In the genomic region with DNA sequence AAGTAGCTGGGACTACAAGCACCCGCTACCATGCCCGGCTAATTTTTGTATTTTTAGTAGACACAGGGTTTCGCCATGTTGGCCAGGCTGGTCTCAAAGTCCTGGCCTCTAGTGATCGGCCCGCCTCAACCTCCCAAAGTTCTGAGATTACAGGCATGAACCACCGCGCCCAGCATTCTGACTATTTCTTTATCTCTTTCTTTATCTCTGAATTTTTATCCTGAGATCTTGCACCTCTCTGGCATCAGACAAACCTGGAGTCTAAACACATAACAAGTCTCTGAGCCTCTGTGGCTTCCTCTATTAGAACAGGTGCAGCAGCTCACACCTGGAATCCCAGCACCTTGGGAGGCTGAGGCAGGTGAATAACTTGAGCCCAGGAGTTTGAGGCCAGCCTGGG, we compare ENCODE assay signal across 13 cellular contexts. TPM values are rescaled to one million over a fixed set of nuclear protein-coding genes. Genes with fewer than 3 reads are reported as not detected.
DNase-seq lines count a peak whose midpoint lies in the region; ATAC-seq, FAIRE-seq and TF ChIP-seq lines count a peak whose summit lies in the region.
"Had no signal": no experiment of that assay in that cellular context is flagged by ENCODE, and none has a peak within 500 bp of the region (broad histone marks: within the 10 kb centered on the region; RNA-seq: fewer than 3 reads in every experiment).

No MANE protein-coding gene starts in this region.

- CTCF ChIA-PET in HepG2 (lab: Yijun Ruan, JAX; ENCODE audit: low intra/inter-chr PET ratio, low total read pairs) = no interaction called here

- no peaks in the 10 kb centered on the region for H3K27me3 Mint-ChIP-seq in activated T-helper 1 cell treated with anti-CD3 and anti-CD28 coated beads, Interleukin-12 subunit alpha, Interleukin-12 subunit beta, Interleukin-2, Interleukin-4 antibody, amounts not matched to agents 30 ng/mL and 10 ng/mL and 1 ng/mL, durations not matched to agents 14 hours and 24 hours and 36 hours (ENCODE audit: insufficient read depth)

- POLR2A ChIA-PET in HepG2 (lab: Yijun Ruan, JAX) = no interaction called here

- TF ChIP-seq CTCF in right lobe of liver (IDR thresholded peaks at IDR 0.05) = no peak
- no peak for TF ChIP-seq CTCF in HepG2 (CRISPR knock-in tag; IDR thresholded peaks at IDR 0.05)
- TF ChIP-seq CTCF in colonic mucosa (IDR thresholded peaks at IDR 0.05) = no peak

- no peak overlapping the region for H3K14ac ChIP-seq in trophoblast cell (ENCODE audit: low read length)

- H3K4me1 ChIP-seq in right lobe of liver (no peaks in the 10 kb centered on the region), HepG2 (ENCODE audit: insufficient read depth, low read length) (peaks cover 12% of the 10 kb centered on the region), trophoblast cell (ENCODE audit: control insufficient read depth in 1 of 2, insufficient read depth in 2 of 2, low read length in 2 of 2) (peaks cover 22 to 26% of the 10 kb centered on the region in 2 experiments), colonic mucosa (no peaks in the 10 kb centered on the region)
- H3K4me1 ChIP-seq: HAP-1 had no signal

- no peak overlapping the region for H3K4ac ChIP-seq in trophoblast cell (ENCODE audit: low read depth, low read length)

- H4K91ac ChIP-seq in trophoblast cell (ENCODE audit: low read depth, low read length) = peak overlapping the region; percentile 99

- intact Hi-C loops in right lobe of liver (cut with DNase I) (loop anchor here in 1 of 2 donors (10.0 kb wide), 1 partner anchor 158 kb away; a partner anchor contains a TSS), HepG2 (cut with micrococcal nuclease; ENCODE audit: unreplicated experiment) (no loop called here), colonic mucosa (cut with DNase I) (no loop called here)
- intact Hi-C loops in activated T-helper 1 cell treated with anti-CD3 and anti-CD28 coated beads, Interleukin-12 subunit alpha, Interleukin-12 subunit beta, Interleukin-2, Interleukin-4 antibody, amounts not matched to agents 30 ng/mL and 10 ng/mL and 1 ng/mL, durations not matched to agents 14 hours and 24 hours and 36 hours (cut with micrococcal nuclease) = no loop called here

- no peaks in the 10 kb centered on the region for H4K20me1 ChIP-seq in HepG2 (ENCODE audit: insufficient read depth, low read length)

- H3K4me3 ChIP-seq in right lobe of liver = no peak overlapping the region
- no peak overlapping the region for H3K4me3 ChIP-seq in HepG2 (replicated peaks in 1 of 3; ENCODE audit: insufficient read depth in 1 of 3, low read depth in 2 of 3, low read length in 3 of 3)
- no peak overlapping the region for H3K4me3 ChIP-seq in trophoblast cell (ENCODE audit: low read depth, low read length)
- H3K4me3 ChIP-seq in colonic mucosa = no peak overlapping the region
- H3K4me3 ChIP-seq: HAP-1 had no signal

- TF ChIP-seq EP300 in HepG2 (IDR thresholded peaks at IDR 0.05; ENCODE audit: low read depth in 2 of 2, low read length in 2 of 2) (no peak), HepG2 (CRISPR knock-in tag; IDR thresholded peaks at IDR 0.05; ENCODE audit: borderline replicate concordance) (no peak)

- H3K36me3 ChIP-seq in right lobe of liver = no peaks in the 10 kb centered on the region
- H3K36me3 ChIP-seq in HepG2 (replicated peaks in 1 of 2; ENCODE audit: control insufficient read depth in 1 of 2, insufficient read depth in 2 of 2, low read length in 2 of 2) = no peaks in the 10 kb centered on the region
- H3K36me3 ChIP-seq in trophoblast cell (ENCODE audit: control insufficient read depth in 1 of 2, insufficient read depth in 2 of 2, low read length in 2 of 2) = no peaks in the 10 kb centered on the region
- H3K36me3 ChIP-seq in colonic mucosa = no peaks in the 10 kb centered on the region
- H3K36me3 ChIP-seq: HAP-1 had no signal

- H3K27ac ChIP-seq in right lobe of liver = no peak overlapping the region
- H3K27ac ChIP-seq in HepG2 (ENCODE audit: extremely low read length, insufficient read depth, low read length) = no peak overlapping the region
- H3K27ac ChIP-seq in trophoblast cell (ENCODE audit: low read depth, low read length) = peak overlapping the region; percentile 98
- H3K27ac ChIP-seq in colonic mucosa = no peak overlapping the region
- H3K27ac ChIP-seq: C4-2B had no signal

- H3K9me3 Mint-ChIP-seq in activated T-helper 1 cell treated with anti-CD3 and anti-CD28 coated beads, Interleukin-12 subunit alpha, Interleukin-12 subunit beta, Interleukin-2, Interleukin-4 antibody, amounts not matched to agents 30 ng/mL and 10 ng/mL and 1 ng/mL, durations not matched to agents 14 hours and 24 hours and 36 hours = no peaks in the 10 kb centered on the region

- H2AK5ac ChIP-seq in trophoblast cell (ENCODE audit: low read length) = no peak overlapping the region

- H3K18ac ChIP-seq in trophoblast cell (ENCODE audit: low read length) = no peak overlapping the region

- H3K4me2 ChIP-seq in HepG2 (ENCODE audit: low read depth, low read length) (no peak overlapping the region), trophoblast cell (ENCODE audit: low read length) (no peak overlapping the region)

- H3K79me1 ChIP-seq in trophoblast cell (ENCODE audit: low read length) = peaks cover 29% of the 10 kb centered on the region

- H2BK120ac ChIP-seq in trophoblast cell (ENCODE audit: insufficient read depth, low read length, poor library complexity) = peak overlapping the region; percentile 99

- TF ChIP-seq RAD21 in HepG2 (CRISPR knock-in tag; IDR thresholded peaks at IDR 0.05) = no peak

- no TSS peak for BruUV-seq in HepG2 (replicated peaks; lab: Mats Ljungman, UMichigan)

- H2BK12ac ChIP-seq in trophoblast cell (ENCODE audit: low read length) = no peak overlapping the region

- peaks cover 4% of the 10 kb centered on the region for H3K36me3 Mint-ChIP-seq in activated T-helper 1 cell treated with anti-CD3 and anti-CD28 coated beads, Interleukin-12 subunit alpha, Interleukin-12 subunit beta, Interleukin-2, Interleukin-4 antibody, amounts not matched to agents 30 ng/mL and 10 ng/mL and 1 ng/mL, durations not matched to agents 14 hours and 24 hours and 36 hours (ENCODE audit: low read depth)

- TF ChIP-seq POLR2A in right lobe of liver (IDR thresholded peaks at IDR 0.05) = no peak
- TF ChIP-seq POLR2A in HepG2 (IDR thresholded peaks at IDR 0.05; ENCODE audit: insufficient read depth in 1 of 2, low read depth in 2 of 2, low read length in 2 of 2) = no peak

- H3K9ac ChIP-seq in HepG2 (ENCODE audit: insufficient read depth, low read depth, low read length) (no peak overlapping the region), trophoblast cell (ENCODE audit: low read length) (no peak overlapping the region), colonic mucosa (ENCODE audit: low read depth in 2 of 2, low read length in 2 of 2) (no peak overlapping the region)

- no peak for FAIRE-seq in HepG2 (lab: Jason Lieb, UNC)
- FAIRE-seq: H1 had no signal

- no peaks in the 10 kb centered on the region for H3K9me3 ChIP-seq in right lobe of liver
- no peaks in the 10 kb centered on the region for H3K9me3 ChIP-seq in HepG2 (ENCODE audit: low read length)
- no peaks in the 10 kb centered on the region for H3K9me3 ChIP-seq in trophoblast cell (ENCODE audit: insufficient read depth, low read depth, low read length)
- H3K9me3 ChIP-seq in colonic mucosa = no peaks in the 10 kb centered on the region
- H3K9me3 ChIP-seq: HAP-1 had no signal

- peak overlapping the region; percentile 52 for H3K27ac Mint-ChIP-seq in activated T-helper 1 cell treated with anti-CD3 and anti-CD28 coated beads, Interleukin-12 subunit alpha, Interleukin-12 subunit beta, Interleukin-2, Interleukin-4 antibody, amounts not matched to agents 30 ng/mL and 10 ng/mL and 1 ng/mL, durations not matched to agents 14 hours and 24 hours and 36 hours

- H4K12ac ChIP-seq in trophoblast cell (ENCODE audit: low read depth, low read length) = no peak overlapping the region

- H4K8ac ChIP-seq in trophoblast cell (ENCODE audit: low read depth, low read length) = no peak overlapping the region

- 88% methylated on average over 7 of the region's 7 CpGs for WGBS in right lobe of liver (ENCODE audit: insufficient coverage, low coverage, low lambda C conversion rate, missing lambda C conversion rate)
- WGBS in HepG2 (ENCODE audit: low lambda C conversion rate) = 50% methylated on average over 7 of the region's 7 CpGs
- whole genome bisulfite sequencing in trophoblast cell (ENCODE audit: extremely low coverage, insufficient coverage, insufficient read length) = no CpG with 5 or more reads among the region's 7 CpGs

- DNase-seq in right lobe of liver = peak in 2 of 3 donors; percentile 1 to 13
- no peak for DNase-seq in HepG2 (ENCODE audit: low spot score)
- no peak for DNase-seq in activated T-helper 1 cell treated with anti-CD3 and anti-CD28 coated beads, Interleukin-12 subunit alpha, Interleukin-12 subunit beta, Interleukin-2, Interleukin-4 antibody, amounts not matched to agents 30 ng/mL and 10 ng/mL and 1 ng/mL, durations not matched to agents 14 hours and 24 hours and 36 hours (ENCODE audit: low spot score)
- peak; percentile 81 to 85 for DNase-seq in trophoblast cell
- DNase-seq in NOMO-1 treated with dmso at 0.1 percent for 144 hours (lab: John Stamatoyannopoulos, UW; ENCODE audit: unreplicated experiment) = no peak
- no peak for DNase-seq in colonic mucosa
- DNase-seq: ACHN, Calu3, DMS 273 treated with DMSO at 0.1 percent for 48 hours had no signal

- H3K79me2 ChIP-seq in HepG2 (ENCODE audit: insufficient read depth, low read length) (no peaks in the 10 kb centered on the region), trophoblast cell (ENCODE audit: control insufficient read depth, insufficient read depth, low read length, poor library complexity) (peaks cover 6% of the 10 kb centered on the region)

- ATAC-seq in right lobe of liver (no peak), HepG2 (no peak), HG02642 (IDR thresholded peaks at IDR 0.05; ENCODE audit: poor library complexity, unreplicated experiment) (no peak)

- H3K27me3 ChIP-seq in right lobe of liver (no peaks in the 10 kb centered on the region), HepG2 (ENCODE audit: control insufficient read depth in 1 of 2, insufficient read depth in 2 of 2, low read length in 2 of 2) (peaks cover 3 to 10% of the 10 kb centered on the region in 2 experiments; a peak in 2 of 5 replicates), trophoblast cell (ENCODE audit: insufficient read depth, low read length) (no peaks in the 10 kb centered on the region), colonic mucosa (no peaks in the 10 kb centered on the region)

- H2BK5ac ChIP-seq in trophoblast cell (ENCODE audit: low read depth, low read length, poor library complexity) = peak overlapping the region; percentile 80

- no peak overlapping the region for H3K4me3 Mint-ChIP-seq in activated T-helper 1 cell treated with anti-CD3 and anti-CD28 coated beads, Interleukin-12 subunit alpha, Interleukin-12 subunit beta, Interleukin-2, Interleukin-4 antibody, amounts not matched to agents 30 ng/mL and 10 ng/mL and 1 ng/mL, durations not matched to agents 14 hours and 24 hours and 36 hours

- no peaks in the 10 kb centered on the region for H3K4me1 Mint-ChIP-seq in activated T-helper 1 cell treated with anti-CD3 and anti-CD28 coated beads, Interleukin-12 subunit alpha, Interleukin-12 subunit beta, Interleukin-2, Interleukin-4 antibody, amounts not matched to agents 30 ng/mL and 10 ng/mL and 1 ng/mL, durations not matched to agents 14 hours and 24 hours and 36 hours (ENCODE audit: low read depth)

- H3K23ac ChIP-seq in trophoblast cell (ENCODE audit: low read length) = no peak overlapping the region

- H2AFZ ChIP-seq in HepG2 (ENCODE audit: low read length) (no peak overlapping the region), trophoblast cell (ENCODE audit: insufficient read depth, low read length, poor library complexity) (no peak overlapping the region)

- in situ Hi-C loops in HepG2 (cut with HindIII; ENCODE audit: extremely low pct_ligation_motif_present, low pct_unique_long_range_greater_than_20kb) = no loop called here

RNA-seq across cellular contexts. Expression of a gene that starts 28.5 kb away (rescaled TPM):
- total RNA-seq in right lobe of liver (10 to 100 TPM; 15.1 to 19.2 (median 17.7) TPM), HepG2 (2016; rRNA removed; fragmentation: Illumina TruSeq; extraction: Trizol) (14.5 and 17.5 TPM in 2 replicates), colonic mucosa (100 to 1,000 TPM in 1 of 2 donors, 10 to 100 TPM in 1; 89.9 to 144 TPM)
- total RNA-seq in HepG2 (2016; cell fraction: cytosol; rRNA removed; fragmentation: Illumina TruSeq; extraction: Trizol; ENCODE audit: low read depth) = 1.7 and 1.8 TPM in 2 replicates
- total RNA-seq in HepG2 (2016; cell fraction: insoluble cytoplasmic fraction; rRNA removed; fragmentation: Illumina TruSeq; extraction: Trizol) = 13.1 and 19.3 TPM in 2 replicates
- 4.9 and 5.2 TPM in 2 replicates for total RNA-seq in HepG2 (2016; cell fraction: membrane; rRNA removed; fragmentation: Illumina TruSeq; extraction: Trizol)
- total RNA-seq in HepG2 (2016; cell fraction: nucleus; rRNA removed; fragmentation: Illumina TruSeq; extraction: Trizol) = 11.5 and 13.9 TPM in 2 replicates
- polyA plus RNA-seq in HepG2 (2011; rRNA removed) = 4.2 and 7.2 TPM in 2 replicates
- 5.5 and 6.5 TPM in 2 replicates for polyA plus RNA-seq in HepG2 (2011; cell fraction: cytosol; rRNA removed)
- polyA plus RNA-seq in HepG2 (2011; cell fraction: nucleus; rRNA removed) = 13.2 and 16.3 TPM in 2 replicates
- 10.7 and 11.4 TPM in 2 replicates for polyA plus RNA-seq in HepG2 (2012)
- polyA plus RNA-seq in HepG2 (2016; cell fraction: cytosol; fragmentation: Illumina TruSeq; extraction: Trizol; ENCODE audit: low read depth) = 0.86 and 0.89 TPM in 2 replicates
- 8.2 and 11.6 TPM in 2 replicates for polyA plus RNA-seq in HepG2 (2016; cell fraction: insoluble cytoplasmic fraction; fragmentation: Illumina TruSeq; extraction: Trizol; ENCODE audit: low read depth)
- polyA plus RNA-seq in HepG2 (2016; cell fraction: membrane; fragmentation: Illumina TruSeq; extraction: Trizol; ENCODE audit: low read depth) = 2.0 and 2.3 TPM in 2 replicates
- polyA plus RNA-seq in HepG2 (2016; cell fraction: nucleus; fragmentation: Illumina TruSeq; extraction: Trizol; ENCODE audit: insufficient read depth, low read depth) = 13.8 and 16.4 TPM in 2 replicates
- polyA minus RNA-seq in HepG2 (2011; rRNA and poly(A)+ RNA removed; ENCODE audit: low replicate concordance) = 7.5 and 13.6 TPM in 2 replicates
- polyA minus RNA-seq in HepG2 (2011; cell fraction: cytosol; rRNA and poly(A)+ RNA removed) = 6.7 and 11.8 TPM in 2 replicates
- 10.2 and 11.5 TPM in 2 replicates for polyA minus RNA-seq in HepG2 (2011; cell fraction: nucleus; rRNA and poly(A)+ RNA removed)
- 29.3 and 30.5 TPM in 2 replicates for total RNA-seq in activated T-helper 1 cell treated with anti-CD3 and anti-CD28 coated beads, Interleukin-12 subunit alpha, Interleukin-12 subunit beta, Interleukin-2, Interleukin-4 antibody, amounts not matched to agents 30 ng/mL and 10 ng/mL and 1 ng/mL, durations not matched to agents 14 hours and 24 hours and 36 hours
- 38.7 and 39.8 TPM in 2 replicates for polyA plus RNA-seq in trophoblast cell (2013)

Comparison
In these comparisons a context has a peak if more than half of its experiments do, and no peak if none do; other contexts are left out.
1. DNase-seq: peak in right lobe of liver (2 of 3) and trophoblast cell (2 of 2); none in HepG2 (single experiment), activated T-helper 1 cell treated with anti-CD3 and anti-CD28 coated beads, Interleukin-12 subunit alpha, Interleukin-12 subunit beta, Interleukin-2, Interleukin-4 antibody, amounts not matched to agents 30 ng/mL and 10 ng/mL and 1 ng/mL, durations not matched to agents 14 hours and 24 hours and 36 hours (single experiment), NOMO-1 treated with dmso at 0.1 percent for 144 hours (single experiment) and colonic mucosa (single experiment).